In genomic region chr2:101802329-101802728, GRCh38 we compare ENCODE assay signal across 13 cellular contexts.
DNase-seq lines count a peak whose midpoint lies in the region; ATAC-seq, FAIRE-seq and TF ChIP-seq lines count a peak whose summit lies in the region.
"Had no signal": no experiment of that assay in that cellular context is flagged by ENCODE, and none has a peak within 500 bp of the region (broad histone marks: within the 10 kb centered on the region; RNA-seq: fewer than 3 reads in every experiment).

No MANE protein-coding gene starts in this region.

- H3K27me3 Mint-ChIP-seq in activated naive CD4-positive, alpha-beta T cell treated with anti-CD3 and anti-CD28 coated beads, Interleukin-2, amount 50 U/mL, for 24 hours, result no peaks in the 10 kb centered on the region

- no peak for TF ChIP-seq CTCF in mammary epithelial cell (conservative IDR thresholded peaks at IDR 0.05 in 1 of 2, IDR thresholded peaks at IDR 0.05 in 1 of 2; ENCODE audit: extremely low read depth in 1 of 2, insufficient read depth in 1 of 2, low read depth in 1 of 2, low read length in 2 of 2)
- no peak for TF ChIP-seq CTCF in testis (IDR thresholded peaks at IDR 0.05)

- H3K9me3 ChIP-seq in mammary epithelial cell (replicated peaks; ENCODE audit: insufficient read depth, low read length), result no peaks in the 10 kb centered on the region
- no peaks in the 10 kb centered on the region for H3K9me3 ChIP-seq in mesodermal cell (ENCODE audit: control insufficient read depth, low read length)
- H3K9me3 ChIP-seq in testis, result no peaks in the 10 kb centered on the region
- H3K9me3 ChIP-seq: heart right ventricle had no signal

- H2AFZ ChIP-seq in mammary epithelial cell (ENCODE audit: low read depth, low read length), result no peak overlapping the region

- H3K4me1 Mint-ChIP-seq in activated naive CD4-positive, alpha-beta T cell treated with anti-CD3 and anti-CD28 coated beads, Interleukin-2, amount 50 U/mL, for 24 hours, result peaks cover 84% of the 10 kb centered on the region

- H3K4me3 Mint-ChIP-seq in activated naive CD4-positive, alpha-beta T cell treated with anti-CD3 and anti-CD28 coated beads, Interleukin-2, amount 50 U/mL, for 24 hours, result no peak overlapping the region

- H3K9ac ChIP-seq in mammary epithelial cell (ENCODE audit: insufficient read depth, low read length), result no peak overlapping the region

- no peak for FAIRE-seq in frontal cortex (lab: Jason Lieb, UNC)

- H3K4me2 ChIP-seq in mammary epithelial cell (ENCODE audit: insufficient read depth, low read depth, low read length), result no peak overlapping the region

- TF ChIP-seq POLR2A in testis (IDR thresholded peaks at IDR 0.05), result no peak

- CTCF ChIA-PET in mammary epithelial cell (lab: Charles Lee; ENCODE audit: low non-redundant PET), result no interaction called here

- no peak overlapping the region for H3K4me3 ChIP-seq in mammary epithelial cell (replicated peaks in 1 of 3; ENCODE audit: insufficient read depth in 1 of 3, low read depth in 2 of 3, low read length in 3 of 3)
- no peak overlapping the region for H3K4me3 ChIP-seq in mesodermal cell (ENCODE audit: extremely low read depth, insufficient read depth, low read length, poor library complexity, severe bottlenecking)
- H3K4me3 ChIP-seq in testis, result no peak overlapping the region
- H3K4me3 ChIP-seq: heart right ventricle had no signal

- H3K9me3 Mint-ChIP-seq in activated naive CD4-positive, alpha-beta T cell treated with anti-CD3 and anti-CD28 coated beads, Interleukin-2, amount 50 U/mL, for 24 hours, result no peaks in the 10 kb centered on the region

- in situ Hi-C loops in mammary epithelial cell (cut with MboI; ENCODE audit: low sequenced_read_pairs in 2 of 2), result no loop called here

- H3K4me1 ChIP-seq in mammary epithelial cell (ENCODE audit: insufficient read depth, low read length) (peaks cover 52% of the 10 kb centered on the region), mesodermal cell (ENCODE audit: control insufficient read depth, insufficient read depth, low read length, poor library complexity, severe bottlenecking) (peaks cover 43% of the 10 kb centered on the region), testis (peaks cover 31% of the 10 kb centered on the region)

- DNase-seq in activated naive CD4-positive, alpha-beta T cell treated with Interleukin-2 at 50 U/mL for 16 hours, result no peak
- DNase-seq in mammary epithelial cell, result peak; percentile 61
- peak; percentile 48 for DNase-seq in testis
- no peak for DNase-seq in KG1 (lab: John Stamatoyannopoulos, UW)
- DNase-seq in frontal cortex (ENCODE audit: low spot score in 2 of 2), result no peak
- DNase-seq: activated CD4-positive, alpha-beta T cell treated with anti-CD3 and anti-CD28 coated beads for 48 hours; activated naive CD4-positive, alpha-beta T cell treated with anti-CD3 and anti-CD28 coated beads, Interleukin-2, amount 50 U/mL, for 16 hours; heart right ventricle; NCI-H2171; RPMI8226 had no signal

- intact Hi-C loops in mammary epithelial cell (cut with micrococcal nuclease), result no loop called here
- intact Hi-C loops in testis (cut with DNase I; ENCODE audit: low total_unique reads), result no loop called here

- BruUV-seq in mammary epithelial cell (replicated peaks; lab: Mats Ljungman, UMichigan), result no TSS peak

- dilution Hi-C loops in mammary epithelial cell (cut with HindIII; ENCODE audit: low sequenced_read_pairs), result no loop called here

- peaks cover 5% of the 10 kb centered on the region for H3K36me3 Mint-ChIP-seq in activated naive CD4-positive, alpha-beta T cell treated with anti-CD3 and anti-CD28 coated beads, Interleukin-2, amount 50 U/mL, for 24 hours

- H3K27me3 ChIP-seq in mammary epithelial cell (ENCODE audit: insufficient read depth, low read length) (no peaks in the 10 kb centered on the region), testis (no peaks in the 10 kb centered on the region)
- H3K27me3 ChIP-seq: heart right ventricle had no signal

- H3K36me3 ChIP-seq in mammary epithelial cell (ENCODE audit: insufficient read depth, low read length), result no peaks in the 10 kb centered on the region
- peaks cover 12% of the 10 kb centered on the region for H3K36me3 ChIP-seq in mesodermal cell (ENCODE audit: control insufficient read depth, insufficient read depth, low read length)
- no peaks in the 10 kb centered on the region for H3K36me3 ChIP-seq in testis (ENCODE audit: low read depth, missing control alignments)

- ATAC-seq in HG03280 (IDR thresholded peaks at IDR 0.05; ENCODE audit: unreplicated experiment), result no peak

- H3K27ac Mint-ChIP-seq in activated naive CD4-positive, alpha-beta T cell treated with anti-CD3 and anti-CD28 coated beads, Interleukin-2, amount 50 U/mL, for 24 hours, result peak overlapping the region; percentile 0

- H4K20me1 ChIP-seq in mammary epithelial cell (ENCODE audit: insufficient read depth, low read length), result no peaks in the 10 kb centered on the region

- WGBS in mammary epithelial cell (ENCODE audit: low coverage, missing lambda C conversion rate), result 52% methylated on average over 5 of the region's 5 CpGs
- WGBS in mesodermal cell (ENCODE audit: insufficient coverage in 2 of 2), 2 experiments, result 80 to 86% methylated on average over 5 of the region's 5 CpGs
- WGBS in testis, 2 donors, result 86 to 88% methylated on average over 5 of the region's 5 CpGs

- H3K79me2 ChIP-seq in mammary epithelial cell (ENCODE audit: insufficient read depth, low read length), result peaks cover 96% of the 10 kb centered on the region

- H3K27ac ChIP-seq in mammary epithelial cell (ENCODE audit: insufficient read depth, low read depth, low read length) (peak overlapping the region; percentile 58), mesodermal cell (ENCODE audit: low read depth, low read length, severe bottlenecking) (peak overlapping the region; percentile 61), testis (no peak overlapping the region)
- H3K27ac ChIP-seq: heart right ventricle had no signal

Comparison
In these comparisons a context has a peak if more than half of its experiments do, and no peak if none do; other contexts are left out.
1. DNase-seq: peak in mammary epithelial cell (single experiment) and testis (single experiment); none in activated naive CD4-positive, alpha-beta T cell treated with Interleukin-2 at 50 U/mL for 16 hours (single experiment), KG1 (single experiment) and frontal cortex (0 of 2).
2. H3K27ac ChIP-seq: peak in mammary epithelial cell (single experiment) and mesodermal cell (single experiment); none in testis (0 of 2).